25 cellular contexts compared by ENCODE assay signal in genomic region chr5:3258050-3258449, GRCh38.
"Had no signal": no experiment of that assay in that cellular context is flagged by ENCODE, and none has a peak within 500 bp of the region (broad histone marks: within the 10 kb centered on the region; RNA-seq: fewer than 3 reads in every experiment).

No MANE protein-coding gene starts in this region.

- H3K36me3 ChIP-seq: Peyer's patch, SJSA1 had no signal

- H3K4me3 ChIP-seq: Peyer's patch, SJSA1 had no signal

- H3K4me1 ChIP-seq: Peyer's patch, SJSA1 had no signal

- H3K27ac ChIP-seq: KMS-11, Peyer's patch, RWPE1, SJSA1 had no signal

- H3K9me3 ChIP-seq: Peyer's patch had no signal

- ATAC-seq: activated CD8-positive, alpha-beta memory T cell treated with anti-CD3 and anti-CD28 coated beads, Interleukin-2, amount 10 ng/mL, durations not matched to agents 7 days and 5 days; activated T-cell treated with anti-CD3 and anti-CD28 coated beads, Interleukin-2, amount 50 U/mL, for 4 hours had no signal

- DNase-seq: activated B cell treated with CpG ODN at 0.5 μM for 24 hours; activated CD4-positive, alpha-beta T cell treated with anti-CD3 and anti-CD28 coated beads for 1 hour; activated CD4-positive, alpha-beta T cell treated with anti-CD3 and anti-CD28 coated beads, Interleukin-2, amount 10 ng/mL, durations not matched to agents 24 days and 14 days; activated CD4-positive, alpha-beta T cell treated with anti-CD3 and anti-CD28 coated beads, Interleukin-2, amount 50 U/mL, for 48 hours; activated CD8-positive, alpha-beta memory T cell treated with anti-CD3 and anti-CD28 coated beads, Interleukin-2, amount 10 ng/mL, durations not matched to agents 7 days and 5 days; activated effector memory CD4-positive, alpha-beta T cell treated with anti-CD3 and anti-CD28 coated beads, Interleukin-2, amount 50 U/mL, for 16 hours; activated naive CD4-positive, alpha-beta T cell treated with Interleukin-2 at 50 U/mL for 16 hours; activated T-cell treated with anti-CD3 and anti-CD28 coated beads, Interleukin-2, amount 50 U/mL, for 4 hours; NCI-H1092 treated with DMSO at 0.1 percent for 48 hours; NCI-H1417 treated with DMSO at 0.1 percent for 48 hours; NCI-H1694; NCI-H2029; NCI-H2107; NCI-H2171 treated with DMSO at 0.1 percent for 48 hours; NCI-H226; NCI-H526; NK-92 treated with Interleukin-12 subunit alpha and Interleukin-12 subunit beta, amount 100 ng/mL, for 24 hours; OCI-M1; Peyer's patch; SHP77; T-helper 2 cell; T1000 had no signal

- H3K27me3 ChIP-seq: Peyer's patch, SJSA1 had no signal
